Comparison of ENCODE assay signal across 7 cellular contexts in the genomic region with DNA sequence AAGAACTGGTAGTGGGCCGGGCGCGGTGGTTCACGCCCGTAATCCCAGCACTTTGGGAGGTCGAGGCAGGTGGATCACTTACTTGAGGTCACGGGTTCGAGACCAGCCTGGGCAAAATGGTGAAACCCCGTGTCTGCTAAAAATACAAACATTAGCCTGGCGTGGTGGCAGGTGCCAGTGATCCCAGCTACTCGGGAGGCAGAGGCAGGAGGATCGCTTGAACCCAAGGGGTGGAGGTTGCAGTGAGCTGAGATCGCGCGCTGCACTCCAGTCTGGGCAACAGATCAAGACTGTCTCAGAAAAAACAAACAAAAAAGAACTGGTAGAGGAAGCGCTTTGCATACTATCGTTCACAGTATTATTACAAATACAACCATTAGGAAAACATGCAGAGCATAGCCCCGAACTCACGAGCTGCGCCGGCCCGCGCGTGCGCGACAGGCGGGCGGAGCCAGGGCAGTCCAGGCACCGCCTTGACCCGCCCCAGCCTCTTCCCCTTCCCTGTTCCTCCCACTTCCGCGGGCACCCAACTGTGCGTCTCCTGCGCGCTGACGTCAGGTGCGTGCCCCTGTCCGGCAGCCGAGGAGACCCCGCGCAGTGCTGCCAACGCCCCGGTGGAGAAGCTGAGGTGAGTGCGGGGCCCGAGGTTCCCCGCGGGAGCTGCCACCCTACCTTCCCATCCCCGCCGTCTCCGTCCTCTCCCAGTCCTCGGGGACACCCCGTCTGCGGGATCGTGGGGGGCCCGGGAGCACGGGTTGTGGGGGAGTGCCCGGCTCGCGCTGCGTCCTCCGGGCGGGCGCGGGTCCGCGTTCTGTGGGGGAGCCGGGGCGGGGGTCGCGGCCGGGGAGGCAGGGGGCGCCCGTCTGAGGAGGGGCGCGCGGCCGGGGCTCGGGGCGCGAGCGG.
DNase-seq lines count a peak whose midpoint lies in the region; ATAC-seq, FAIRE-seq and TF ChIP-seq lines count a peak whose summit lies in the region.

Gene CDC42 (plus strand): TSS at position 595 of the 903 bp plus-strand sequence. CDS start 25,770 bp downstream, outside the sequence.

- no peak for TF ChIP-seq CTCF in astrocyte of the cerebellum (IDR thresholded peaks at IDR 0.05; ENCODE audit: low read depth, low read length, missing control alignments)

- peak within 1 kb of the TSS; percentile 82 for H3K4me3 ChIP-seq in astrocyte of the cerebellum (ENCODE audit: low read depth, low read length)

- peak; percentile 83 for ATAC-seq in HG02981 (IDR thresholded peaks at IDR 0.05; ENCODE audit: unreplicated experiment)

- in situ Hi-C loops in astrocyte of the cerebellum (cut with HindIII; ENCODE audit: low sequenced_read_pairs), result loop anchor here (5.0 kb wide), 1 partner anchor 60 kb away; no protein-coding TSS in a partner anchor

- DNase-seq in GM18507 (ENCODE audit: extremely low spot score, insufficient read length, low read depth) (peak; percentile 89), NCI-H2081 (lab: John Stamatoyannopoulos, UW) (peak; percentile 97), T-helper 9 cell (peak; percentile 97), astrocyte of the cerebellum (ENCODE audit: low read depth) (peak; percentile 90), hepatic stellate cell (ENCODE audit: low spot score) (peak; percentile 95), retina (peak; percentile 97)

- FAIRE-seq in GM18507 (lab: Jason Lieb, UNC), result peak; percentile 97

Comparison
In these comparisons a context has a peak if more than half of its experiments do, and no peak if none do; other contexts are left out.
1. Peak in every context shown above with its lines: DNase-seq, ATAC-seq and H3K4me3 ChIP-seq.